35 cellular contexts compared by ENCODE assay signal in the genomic region with DNA sequence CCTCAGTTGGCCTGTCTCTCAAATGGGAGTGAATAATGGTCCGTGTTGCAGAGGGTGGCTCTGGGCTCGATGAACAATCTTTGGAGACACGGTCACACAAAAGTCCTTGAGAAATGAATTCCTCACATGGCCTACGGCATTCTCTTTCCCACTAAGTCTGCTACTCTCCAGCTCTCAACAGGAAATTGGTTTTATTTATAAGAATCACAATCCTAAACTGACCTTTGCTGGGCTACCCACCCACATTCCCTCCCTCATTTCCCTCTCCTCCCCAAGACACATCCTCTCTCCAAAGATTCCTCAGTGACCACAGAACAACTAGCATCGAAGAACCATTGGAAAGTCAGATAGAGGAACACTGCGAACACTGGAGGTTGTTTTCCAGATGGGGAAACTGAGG. TPM values are rescaled to one million over a fixed set of nuclear protein-coding genes. Genes with fewer than 3 reads are reported as not detected.
DNase-seq lines count a peak whose midpoint lies in the region; ATAC-seq and TF ChIP-seq lines count a peak whose summit lies in the region.
"Had no signal": no experiment of that assay in that cellular context is flagged by ENCODE, and none has a peak within 500 bp of the region (broad histone marks: within the 10 kb centered on the region; RNA-seq: fewer than 3 reads in every experiment).

No MANE protein-coding gene starts in this region.

- H3K27ac Mint-ChIP-seq in activated T-helper 1 cell treated with anti-CD3 and anti-CD28 coated beads, Interleukin-12 subunit alpha, Interleukin-12 subunit beta, Interleukin-2, Interleukin-4 antibody, amounts not matched to agents 30 ng/mL and 10 ng/mL and 1 ng/mL, durations not matched to agents 14 hours and 24 hours and 36 hours, result no peak overlapping the region
- H3K27ac Mint-ChIP-seq in activated naive CD4-positive, alpha-beta T cell treated with anti-CD3 and anti-CD28 coated beads, Interleukin-2, amount 10 ng/mL, durations not matched to agents 7 days and 5 days, result no peak overlapping the region
- H3K27ac Mint-ChIP-seq: activated CD8-positive, alpha-beta T cell treated with anti-CD3 and anti-CD28 coated beads for 36 hours; activated naive CD4-positive, alpha-beta T cell treated with anti-CD3 and anti-CD28 coated beads, Interleukin-2, amount 50 U/mL, for 24 hours; activated T-helper 17 cell treated with anti-CD3 and anti-CD28 coated beads, Interleukin-2, amount 50 U/mL, for 72 hours; mesothelial cell of epicardium; naive thymus-derived CD4-positive, alpha-beta T cell had no signal

- TF ChIP-seq CTCF in heart left ventricle (IDR thresholded peaks at IDR 0.05) (no peak), gastroesophageal sphincter (IDR thresholded peaks at IDR 0.05) (no peak), foreskin keratinocyte (conservative IDR thresholded peaks at IDR 0.05) (no peak)

- no peak for TF ChIP-seq EP300 in gastroesophageal sphincter (IDR thresholded peaks at IDR 0.05)

- H3K4me1 ChIP-seq in heart left ventricle, result peaks cover 4 to 71% (median 33%) of the 10 kb centered on the region in 12 donors
- peaks cover 0 to 87% (median 10%) of the 10 kb centered on the region in 3 donors for H3K4me1 ChIP-seq in gastroesophageal sphincter
- H3K4me1 ChIP-seq in skeletal muscle tissue (ENCODE audit: control insufficient read depth in 3 of 3, insufficient read depth in 3 of 3, low read length in 3 of 3), result peaks cover 24 to 34% (median 28%) of the 10 kb centered on the region in 3 donors
- H3K4me1 ChIP-seq in foreskin keratinocyte, result peaks cover 24% of the 10 kb centered on the region

- TF ChIP-seq POLR2A in heart left ventricle (IDR thresholded peaks at IDR 0.05) (no peak), gastroesophageal sphincter (IDR thresholded peaks at IDR 0.05) (no peak)

- H3K9me3 Mint-ChIP-seq in activated T-helper 1 cell treated with anti-CD3 and anti-CD28 coated beads, Interleukin-12 subunit alpha, Interleukin-12 subunit beta, Interleukin-2, Interleukin-4 antibody, amounts not matched to agents 30 ng/mL and 10 ng/mL and 1 ng/mL, durations not matched to agents 14 hours and 24 hours and 36 hours, result no peaks in the 10 kb centered on the region
- no peaks in the 10 kb centered on the region for H3K9me3 Mint-ChIP-seq in activated naive CD4-positive, alpha-beta T cell treated with anti-CD3 and anti-CD28 coated beads, Interleukin-2, amount 10 ng/mL, durations not matched to agents 7 days and 5 days
- H3K9me3 Mint-ChIP-seq: activated CD8-positive, alpha-beta T cell treated with anti-CD3 and anti-CD28 coated beads for 36 hours; activated naive CD4-positive, alpha-beta T cell treated with anti-CD3 and anti-CD28 coated beads, Interleukin-2, amount 50 U/mL, for 24 hours; activated T-helper 17 cell treated with anti-CD3 and anti-CD28 coated beads, Interleukin-2, amount 50 U/mL, for 72 hours; mesothelial cell of epicardium; naive thymus-derived CD4-positive, alpha-beta T cell had no signal

- intact Hi-C loops in heart left ventricle (cut with DNase I), result loop anchor here in 1 of 10 donors (5.0 kb wide), 1 partner anchor 67 kb away; no protein-coding TSS in a partner anchor
- intact Hi-C loops in Right ventricle myocardium inferior (cut with DNase I), result no loop called here
- intact Hi-C loops in activated T-helper 1 cell treated with anti-CD3 and anti-CD28 coated beads, Interleukin-12 subunit alpha, Interleukin-12 subunit beta, Interleukin-2, Interleukin-4 antibody, amounts not matched to agents 30 ng/mL and 10 ng/mL and 1 ng/mL, durations not matched to agents 14 hours and 24 hours and 36 hours (cut with micrococcal nuclease), result no loop called here

- CTCF ChIA-PET in activated naive CD4-positive, alpha-beta T cell treated with anti-CD3 and anti-CD28 coated beads, Interleukin-2, amount 10 ng/mL, durations not matched to agents 7 days and 5 days (lab: Charles Lee), result interaction anchor here (0.6 kb wide), 1 partner anchor 29 kb away, joined by 3 read pairs; no protein-coding TSS in a partner anchor

- H3K27me3 ChIP-seq in heart left ventricle (peaks cover 0 to 29% (median 5%) of the 10 kb centered on the region in 9 donors), gastroesophageal sphincter (peaks cover 19% of the 10 kb centered on the region), skeletal muscle tissue (ENCODE audit: control insufficient read depth in 3 of 3, insufficient read depth in 3 of 3, low read length in 3 of 3) (peaks cover 18 to 39% (median 36%) of the 10 kb centered on the region in 3 donors), foreskin keratinocyte (no peaks in the 10 kb centered on the region)

- ATAC-seq in heart left ventricle (no peak), Right ventricle myocardium inferior (no peak), gastroesophageal sphincter (no peak), foreskin keratinocyte (no peak)
- ATAC-seq: activated CD8-positive, alpha-beta T cell treated with anti-CD3 and anti-CD28 coated beads for 36 hours; activated T-helper 17 cell treated with anti-CD3 and anti-CD28 coated beads, Interleukin-2, amount 50 U/mL, for 72 hours; left lung; naive thymus-derived CD4-positive, alpha-beta T cell; PC-3; stimulated activated naive CD8-positive, alpha-beta T cell treated with anti-CD3 and anti-CD28 coated beads, Interleukin-15, Interleukin-2, amounts not matched to agents 100 U/mL and 50 U/mL, for 24 hours had no signal

- peaks cover 44% of the 10 kb centered on the region for H3K27me3 Mint-ChIP-seq in activated T-helper 1 cell treated with anti-CD3 and anti-CD28 coated beads, Interleukin-12 subunit alpha, Interleukin-12 subunit beta, Interleukin-2, Interleukin-4 antibody, amounts not matched to agents 30 ng/mL and 10 ng/mL and 1 ng/mL, durations not matched to agents 14 hours and 24 hours and 36 hours (ENCODE audit: insufficient read depth)
- H3K27me3 Mint-ChIP-seq in activated naive CD4-positive, alpha-beta T cell treated with anti-CD3 and anti-CD28 coated beads, Interleukin-2, amount 10 ng/mL, durations not matched to agents 7 days and 5 days, result peaks cover 95% of the 10 kb centered on the region

- no peak for DNase-seq in heart left ventricle
- DNase-seq in Right ventricle myocardium inferior (ENCODE audit: missing footprints), result no peak
- DNase-seq in DMS153 (lab: John Stamatoyannopoulos, UW), result no peak
- no peak for DNase-seq in activated T-helper 1 cell treated with anti-CD3 and anti-CD28 coated beads, Interleukin-12 subunit alpha, Interleukin-12 subunit beta, Interleukin-2, Interleukin-4 antibody, amounts not matched to agents 30 ng/mL and 10 ng/mL and 1 ng/mL, durations not matched to agents 14 hours and 24 hours and 36 hours (ENCODE audit: low spot score)
- no peak for DNase-seq in activated naive CD4-positive, alpha-beta T cell treated with anti-CD3 and anti-CD28 coated beads, Interleukin-2, amount 10 ng/mL, durations not matched to agents 7 days and 5 days
- DNase-seq in foreskin keratinocyte, result no peak
- DNase-seq: 8988T; activated CD8-positive, alpha-beta memory T cell treated with anti-CD3 and anti-CD28 coated beads, Interleukin-2, amount 50 U/mL, for 48 hours; activated CD8-positive, alpha-beta T cell treated with anti-CD3 and anti-CD28 coated beads for 36 hours; amygdala; C1 segment of cervical spinal cord; Caco-2; GF-D8; head of caudate nucleus; islet precursor cell; Kasumi-1; left lung; MV-4-11; naive thymus-derived CD4-positive, alpha-beta T cell; NCI-H1436; NCI-H2081 treated with DMSO at 0.1 percent for 48 hours; NCI-H2227 treated with DMSO at 0.1 percent for 48 hours; NCI-H526; PC-3; SIG-M5; small intestine; stimulated activated CD4-positive, alpha-beta T cell treated with anti-CD3 and anti-CD28 coated beads, Interleukin-1b, Interleukin-23, amount 100 ng/mL, for 48 hours; stimulated activated naive CD8-positive, alpha-beta T cell treated with anti-CD3 and anti-CD28 coated beads, Interleukin-15, Interleukin-2, amounts not matched to agents 100 U/mL and 50 U/mL, for 24 hours; T-helper 9 cell; tibial artery had no signal

- no peaks in the 10 kb centered on the region for H3K36me3 Mint-ChIP-seq in activated T-helper 1 cell treated with anti-CD3 and anti-CD28 coated beads, Interleukin-12 subunit alpha, Interleukin-12 subunit beta, Interleukin-2, Interleukin-4 antibody, amounts not matched to agents 30 ng/mL and 10 ng/mL and 1 ng/mL, durations not matched to agents 14 hours and 24 hours and 36 hours (ENCODE audit: low read depth)
- H3K36me3 Mint-ChIP-seq in activated naive CD4-positive, alpha-beta T cell treated with anti-CD3 and anti-CD28 coated beads, Interleukin-2, amount 10 ng/mL, durations not matched to agents 7 days and 5 days, result no peaks in the 10 kb centered on the region
- H3K36me3 Mint-ChIP-seq: activated naive CD4-positive, alpha-beta T cell treated with anti-CD3 and anti-CD28 coated beads, Interleukin-2, amount 50 U/mL, for 24 hours; mesothelial cell of epicardium had no signal

- peaks cover 23% of the 10 kb centered on the region for H3K4me1 Mint-ChIP-seq in activated T-helper 1 cell treated with anti-CD3 and anti-CD28 coated beads, Interleukin-12 subunit alpha, Interleukin-12 subunit beta, Interleukin-2, Interleukin-4 antibody, amounts not matched to agents 30 ng/mL and 10 ng/mL and 1 ng/mL, durations not matched to agents 14 hours and 24 hours and 36 hours (ENCODE audit: low read depth)
- H3K4me1 Mint-ChIP-seq in activated naive CD4-positive, alpha-beta T cell treated with anti-CD3 and anti-CD28 coated beads, Interleukin-2, amount 10 ng/mL, durations not matched to agents 7 days and 5 days, result peaks cover 32% of the 10 kb centered on the region
- H3K4me1 Mint-ChIP-seq: activated T-helper 17 cell treated with anti-CD3 and anti-CD28 coated beads, Interleukin-2, amount 50 U/mL, for 72 hours had no signal

- no peaks in the 10 kb centered on the region for H3K36me3 ChIP-seq in heart left ventricle
- no peaks in the 10 kb centered on the region for H3K36me3 ChIP-seq in gastroesophageal sphincter
- H3K36me3 ChIP-seq in skeletal muscle tissue (ENCODE audit: control insufficient read depth in 3 of 3, insufficient read depth in 3 of 3, low read length in 3 of 3), result no peaks in the 10 kb centered on the region
- H3K36me3 ChIP-seq: left lung, tibial artery had no signal

- H3K4me3 ChIP-seq in heart left ventricle (no peak overlapping the region), gastroesophageal sphincter (no peak overlapping the region), skeletal muscle tissue (ENCODE audit: low read length in 3 of 3) (no peak overlapping the region)
- H3K4me3 ChIP-seq: left lung, tibial artery had no signal

- H3K9me3 ChIP-seq in heart left ventricle, result no peaks in the 10 kb centered on the region
- H3K9me3 ChIP-seq in gastroesophageal sphincter, result no peaks in the 10 kb centered on the region
- no peaks in the 10 kb centered on the region for H3K9me3 ChIP-seq in skeletal muscle tissue (ENCODE audit: control insufficient read depth in 3 of 3, low read length in 3 of 3)
- H3K9me3 ChIP-seq: Caco-2, left lung, tibial artery had no signal

- H3K27ac ChIP-seq in heart left ventricle (peak overlapping the region in 8 of 12 donors; percentile 2 to 55 (median 34)), gastroesophageal sphincter (peak overlapping the region in 3 of 4 donors; percentile 56 to 82 (median 77)), skeletal muscle tissue (ENCODE audit: low read depth, low read length) (peak overlapping the region; percentile 38), foreskin keratinocyte (no peak overlapping the region)
- H3K27ac ChIP-seq: left lung had no signal

- WGBS in heart left ventricle, 4 donors, result 64 to 78% (median 69%) methylated on average over 6 of the region's 6 CpGs
- WGBS in gastroesophageal sphincter (ENCODE audit: low coverage in 1 of 2), 2 donors, result 78 to 87% methylated on average over 4 to 6 of the region's 6 CpGs

- H3K4me3 Mint-ChIP-seq in activated T-helper 1 cell treated with anti-CD3 and anti-CD28 coated beads, Interleukin-12 subunit alpha, Interleukin-12 subunit beta, Interleukin-2, Interleukin-4 antibody, amounts not matched to agents 30 ng/mL and 10 ng/mL and 1 ng/mL, durations not matched to agents 14 hours and 24 hours and 36 hours, result no peak overlapping the region
- H3K4me3 Mint-ChIP-seq in activated naive CD4-positive, alpha-beta T cell treated with anti-CD3 and anti-CD28 coated beads, Interleukin-2, amount 10 ng/mL, durations not matched to agents 7 days and 5 days, result no peak overlapping the region
- H3K4me3 Mint-ChIP-seq: activated CD8-positive, alpha-beta T cell treated with anti-CD3 and anti-CD28 coated beads for 36 hours; activated naive CD4-positive, alpha-beta T cell treated with anti-CD3 and anti-CD28 coated beads, Interleukin-2, amount 50 U/mL, for 24 hours; activated T-helper 17 cell treated with anti-CD3 and anti-CD28 coated beads, Interleukin-2, amount 50 U/mL, for 72 hours; mesothelial cell of epicardium; naive thymus-derived CD4-positive, alpha-beta T cell had no signal

- no peak overlapping the region for H3K9ac ChIP-seq in skeletal muscle tissue (ENCODE audit: low read depth in 1 of 3, low read length in 3 of 3)

RNA-seq across cellular contexts. Expression of a gene that starts 4.7 kb away (rescaled TPM):
- total RNA-seq in heart left ventricle, result 1 to 10 TPM; 2.8 to 8.2 (median 5.0) TPM
- 1 to 10 TPM; 2.8 to 3.0 TPM for polyA plus RNA-seq in heart left ventricle
- total RNA-seq in Right ventricle myocardium inferior, result 5.7 TPM
- total RNA-seq in gastroesophageal sphincter, result 10 to 100 TPM; 20.5 to 29.5 (median 23.9) TPM
- 24.0 TPM for total RNA-seq in skeletal muscle tissue
- total RNA-seq in activated T-helper 1 cell treated with anti-CD3 and anti-CD28 coated beads, Interleukin-12 subunit alpha, Interleukin-12 subunit beta, Interleukin-2, Interleukin-4 antibody, amounts not matched to agents 30 ng/mL and 10 ng/mL and 1 ng/mL, durations not matched to agents 14 hours and 24 hours and 36 hours, result 3.7 and 4.1 TPM in 2 replicates
- total RNA-seq in foreskin keratinocyte, result 53.8 and 58.4 TPM in 2 replicates
- 24.2 and 24.6 TPM in 2 replicates for polyA plus RNA-seq in foreskin keratinocyte
